Comparison of ENCODE assay signal across 9 cellular contexts in genomic region chr1:163170975-163171676, GRCh38. TPM values are rescaled to one million over a fixed set of nuclear protein-coding genes. Genes with fewer than 3 reads are reported as not detected.
DNase-seq lines count a peak whose midpoint lies in the region; ATAC-seq and TF ChIP-seq lines count a peak whose summit lies in the region.
"Had no signal": no experiment of that assay in that cellular context is flagged by ENCODE, and none has a peak within 500 bp of the region (broad histone marks: within the 10 kb centered on the region; RNA-seq: fewer than 3 reads in every experiment).

No MANE protein-coding gene starts in this region.

- H3K56ac ChIP-seq in mesendoderm (ENCODE audit: low read length): no peak overlapping the region

- H4K8ac ChIP-seq in mesendoderm (ENCODE audit: low read depth, low read length): no peak overlapping the region

- DNase-seq in DMS 273 treated with DMSO at 0.1 percent for 48 hours (lab: John Stamatoyannopoulos, UW): peak; percentile 31
- DNase-seq in LHCN-M2 (ENCODE audit: low read depth): peak; percentile 69
- DNase-seq in astrocyte of the cerebellum (ENCODE audit: low read depth): no peak
- DNase-seq in myocyte (ENCODE audit: low read depth): peak; percentile 27
- DNase-seq in stimulated activated effector memory CD8-positive, alpha-beta T cell treated with anti-CD3 and anti-CD28 coated beads, Interleukin-12 subunit alpha, Interleukin-12 subunit beta, amount 100 ng/mL, for 72 hours (ENCODE audit: low spot score in 2 of 2): no peak
- DNase-seq in mesendoderm: no peak
- no peak for DNase-seq in left lobe of liver (ENCODE audit: low spot score)
- DNase-seq in activated naive CD4-positive, alpha-beta T cell treated with anti-CD3 and anti-CD28 coated beads, Interleukin-2, amount 50 U/mL, for 16 hours: no peak
- DNase-seq: T-helper 17 cell had no signal

- 100% methylated on average over 3 of the region's 5 CpGs for WGBS in mesendoderm (ENCODE audit: extremely low coverage, insufficient coverage, low lambda C conversion rate)

- H3K9ac ChIP-seq in mesendoderm (ENCODE audit: low read length): no peak overlapping the region

- no peak overlapping the region for H3K27ac ChIP-seq in mesendoderm (ENCODE audit: low read depth, low read length)

- H3K27me3 ChIP-seq in mesendoderm (ENCODE audit: insufficient read depth, low read length, poor library complexity): no peaks in the 10 kb centered on the region

- no peaks in the 10 kb centered on the region for H3K9me3 Mint-ChIP-seq in stimulated activated effector memory CD8-positive, alpha-beta T cell treated with anti-CD3 and anti-CD28 coated beads, Interleukin-12 subunit alpha, Interleukin-12 subunit beta, amount 100 ng/mL, for 72 hours

- no peaks in the 10 kb centered on the region for H3K79me1 ChIP-seq in mesendoderm (ENCODE audit: low read length)

- H3K18ac ChIP-seq in mesendoderm (ENCODE audit: low read length): no peak overlapping the region

- H2BK120ac ChIP-seq in mesendoderm (ENCODE audit: low read depth, low read length): no peak overlapping the region

- no peak overlapping the region for H3K4me2 ChIP-seq in mesendoderm (ENCODE audit: low read length)

- H3K4ac ChIP-seq in mesendoderm (ENCODE audit: low read depth, low read length): no peak overlapping the region

- TF ChIP-seq CTCF in astrocyte of the cerebellum (IDR thresholded peaks at IDR 0.05; ENCODE audit: low read depth, low read length, missing control alignments): peak; percentile 65

- no peak overlapping the region for H3K23ac ChIP-seq in mesendoderm (ENCODE audit: low read length)

- no peaks in the 10 kb centered on the region for H3K36me3 Mint-ChIP-seq in stimulated activated effector memory CD8-positive, alpha-beta T cell treated with anti-CD3 and anti-CD28 coated beads, Interleukin-12 subunit alpha, Interleukin-12 subunit beta, amount 100 ng/mL, for 72 hours

- H2BK5ac ChIP-seq in mesendoderm (ENCODE audit: low read length): no peak overlapping the region

- no peak overlapping the region for H3K27ac Mint-ChIP-seq in stimulated activated effector memory CD8-positive, alpha-beta T cell treated with anti-CD3 and anti-CD28 coated beads, Interleukin-12 subunit alpha, Interleukin-12 subunit beta, amount 100 ng/mL, for 72 hours
- H3K27ac Mint-ChIP-seq: T-helper 17 cell had no signal

- in situ Hi-C loops in astrocyte of the cerebellum (cut with HindIII; ENCODE audit: low sequenced_read_pairs): no loop called here

- H3K4me1 ChIP-seq in mesendoderm (ENCODE audit: control insufficient read depth, low read depth, low read length): no peaks in the 10 kb centered on the region

- H4K5ac ChIP-seq in mesendoderm (ENCODE audit: low read length): no peak overlapping the region

- no peaks in the 10 kb centered on the region for H3K4me1 Mint-ChIP-seq in stimulated activated effector memory CD8-positive, alpha-beta T cell treated with anti-CD3 and anti-CD28 coated beads, Interleukin-12 subunit alpha, Interleukin-12 subunit beta, amount 100 ng/mL, for 72 hours

- H2BK15ac ChIP-seq in mesendoderm (replicated peaks; ENCODE audit: low read depth): no peak overlapping the region

- H3K36me3 ChIP-seq in mesendoderm (ENCODE audit: control insufficient read depth, insufficient read depth, low read length): no peaks in the 10 kb centered on the region

- H2AK5ac ChIP-seq in mesendoderm (ENCODE audit: low read length): no peak overlapping the region

- no peaks in the 10 kb centered on the region for H3K79me2 ChIP-seq in mesendoderm (ENCODE audit: control insufficient read depth, insufficient read depth, low read length)

- no peak overlapping the region for H3K4me3 Mint-ChIP-seq in stimulated activated effector memory CD8-positive, alpha-beta T cell treated with anti-CD3 and anti-CD28 coated beads, Interleukin-12 subunit alpha, Interleukin-12 subunit beta, amount 100 ng/mL, for 72 hours
- H3K4me3 Mint-ChIP-seq: T-helper 17 cell had no signal

- no peak for ATAC-seq in stimulated activated effector memory CD8-positive, alpha-beta T cell treated with anti-CD3 and anti-CD28 coated beads, Interleukin-12 subunit alpha, Interleukin-12 subunit beta, amount 100 ng/mL, for 72 hours
- ATAC-seq in left lobe of liver: no peak
- ATAC-seq: T-helper 17 cell had no signal

- H3K4me3 ChIP-seq in astrocyte of the cerebellum (ENCODE audit: low read depth, low read length) (no peak overlapping the region), mesendoderm (ENCODE audit: low read length) (no peak overlapping the region)

RNA-seq across cellular contexts. Expression of gene RGS5, which starts 31.6 kb away (rescaled TPM):
- 4.0 and 6.4 TPM in 2 replicates for total RNA-seq in LHCN-M2 (2014; rRNA removed)
- 2.8 TPM for polyA plus RNA-seq in LHCN-M2 (2012)
- total RNA-seq in myocyte: 2.3 and 3.7 TPM in 2 replicates
- 2.8 TPM for polyA plus RNA-seq in myocyte (2012)
- 82.0 TPM for polyA plus RNA-seq in mesendoderm (2013, experiment 1 of 2)
- polyA plus RNA-seq in mesendoderm (2013, experiment 2 of 2): 76.3 TPM
- 10.1 TPM for total RNA-seq in left lobe of liver

Comparison
In these comparisons a context has a peak if more than half of its experiments do, and no peak if none do; other contexts are left out.
1. DNase-seq: peak in DMS 273 treated with DMSO at 0.1 percent for 48 hours (single experiment), LHCN-M2 (single experiment) and myocyte (single experiment); none in astrocyte of the cerebellum (single experiment), stimulated activated effector memory CD8-positive, alpha-beta T cell treated with anti-CD3 and anti-CD28 coated beads, Interleukin-12 subunit alpha, Interleukin-12 subunit beta, amount 100 ng/mL, for 72 hours (0 of 2), mesendoderm (single experiment), left lobe of liver (single experiment) and activated naive CD4-positive, alpha-beta T cell treated with anti-CD3 and anti-CD28 coated beads, Interleukin-2, amount 50 U/mL, for 16 hours (single experiment).